In genomic region chr11:126772267-126772666, GRCh38 we compare ENCODE assay signal across 23 cellular contexts.
DNase-seq lines count a peak whose midpoint lies in the region; ATAC-seq, FAIRE-seq and TF ChIP-seq lines count a peak whose summit lies in the region.
"Had no signal": no experiment of that assay in that cellular context is flagged by ENCODE, and none has a peak within 500 bp of the region (broad histone marks: within the 10 kb centered on the region; RNA-seq: fewer than 3 reads in every experiment).

No MANE protein-coding gene starts in this region.

- no TSS peak for BruUV-seq in HepG2 (replicated peaks; lab: Mats Ljungman, UMichigan)

- H3K4me2 ChIP-seq in HepG2 (ENCODE audit: low read depth, low read length) = no peak overlapping the region
- H3K4me2 ChIP-seq: BLaER1, GM23338 had no signal

- peaks cover under 1 to 15% of the 10 kb centered on the region in 2 experiments; a peak in 3 of 5 replicates for H3K27me3 ChIP-seq in HepG2 (ENCODE audit: control insufficient read depth in 1 of 2, insufficient read depth in 2 of 2, low read length in 2 of 2)
- no peaks in the 10 kb centered on the region for H3K27me3 ChIP-seq in right lobe of liver
- H3K27me3 ChIP-seq: BLaER1 had no signal

- H3K79me2 ChIP-seq in HepG2 (ENCODE audit: insufficient read depth, low read length) = no peaks in the 10 kb centered on the region

- no peak overlapping the region for H3K4me3 ChIP-seq in HepG2 (replicated peaks in 1 of 3; ENCODE audit: insufficient read depth in 1 of 3, low read depth in 2 of 3, low read length in 3 of 3)
- no peak overlapping the region for H3K4me3 ChIP-seq in right lobe of liver
- H3K4me3 ChIP-seq: BLaER1, GM12878, GM23338, HAP-1 had no signal

- no peak overlapping the region for H3K9ac ChIP-seq in HepG2 (ENCODE audit: insufficient read depth, low read depth, low read length)
- H3K9ac ChIP-seq: BLaER1 had no signal

- intact Hi-C loops in HepG2 (cut with micrococcal nuclease; ENCODE audit: unreplicated experiment) (no loop called here), right lobe of liver (cut with DNase I) (no loop called here), head of caudate nucleus (cut with DNase I) (no loop called here), left colon (cut with DNase I, micrococcal nuclease) (no loop called here)

- no peaks in the 10 kb centered on the region for H4K20me1 ChIP-seq in HepG2 (ENCODE audit: insufficient read depth, low read length)
- H4K20me1 ChIP-seq: BLaER1 had no signal

- H3K36me3 ChIP-seq in HepG2 (replicated peaks in 1 of 2; ENCODE audit: control insufficient read depth in 1 of 2, insufficient read depth in 2 of 2, low read length in 2 of 2) (no peaks in the 10 kb centered on the region), right lobe of liver (no peaks in the 10 kb centered on the region)
- H3K36me3 ChIP-seq: BLaER1, HAP-1 had no signal

- CTCF ChIA-PET in HepG2 (lab: Yijun Ruan, JAX; ENCODE audit: low intra/inter-chr PET ratio, low total read pairs) = no interaction called here

- peaks cover 7% of the 10 kb centered on the region; the same call in 1 of the 2 replicates for H3K4me1 ChIP-seq in HepG2 (ENCODE audit: insufficient read depth, low read length)
- H3K4me1 ChIP-seq in right lobe of liver = no peaks in the 10 kb centered on the region
- H3K4me1 ChIP-seq: BLaER1, Caco-2, HAP-1 had no signal

- POLR2A ChIA-PET in HepG2 (lab: Yijun Ruan, JAX) = no interaction called here

- H3K27ac ChIP-seq in HepG2 (ENCODE audit: extremely low read length, insufficient read depth, low read length) (no peak overlapping the region), right lobe of liver (no peak overlapping the region)
- H3K27ac ChIP-seq: 22Rv1, BLaER1, C4-2B had no signal

- no peak overlapping the region for H2AFZ ChIP-seq in HepG2 (ENCODE audit: low read length)
- H2AFZ ChIP-seq: GM23338 had no signal

- DNase-seq in HepG2 (ENCODE audit: low spot score) (no peak), right lobe of liver (no peak), head of caudate nucleus (peak in 35 of 42 donors; percentile 15 to 79 (median 51)), putamen (ENCODE audit: low spot score) (peak; percentile 67), cortex of kidney (lab: John Stamatoyannopoulos, UW) (no peak), left colon (no peak)
- DNase-seq: Caco-2; CD4-positive, CD25-positive, alpha-beta regulatory T cell; CD8-positive, alpha-beta T cell; DMS153; DND-41; GDM1; HFFc6 had no signal

- WGBS in HepG2 (ENCODE audit: low lambda C conversion rate) = 3% methylated on average over 8 of the region's 8 CpGs
- 72% methylated on average over 8 of the region's 8 CpGs for WGBS in right lobe of liver (ENCODE audit: insufficient coverage, low coverage, low lambda C conversion rate, missing lambda C conversion rate)

- H3K9me3 ChIP-seq in HepG2 (ENCODE audit: low read length) = no peaks in the 10 kb centered on the region
- H3K9me3 ChIP-seq in right lobe of liver = no peaks in the 10 kb centered on the region
- H3K9me3 ChIP-seq: BLaER1, Caco-2, HAP-1 had no signal

- no peak for FAIRE-seq in HepG2 (lab: Jason Lieb, UNC)
- FAIRE-seq: A204.1, GM12878, GM19239, H54 had no signal

- in situ Hi-C loops in HepG2 (cut with HindIII; ENCODE audit: extremely low pct_ligation_motif_present, low pct_unique_long_range_greater_than_20kb) = no loop called here

- TF ChIP-seq CTCF in HepG2 (CRISPR knock-in tag; IDR thresholded peaks at IDR 0.05) (no peak), right lobe of liver (IDR thresholded peaks at IDR 0.05) (no peak)

- TF ChIP-seq EP300 in HepG2 (IDR thresholded peaks at IDR 0.05; ENCODE audit: low read depth in 2 of 2, low read length in 2 of 2) = no peak
- TF ChIP-seq EP300 in HepG2 (CRISPR knock-in tag; IDR thresholded peaks at IDR 0.05; ENCODE audit: borderline replicate concordance) = no peak

- TF ChIP-seq POLR2A in HepG2 (IDR thresholded peaks at IDR 0.05; ENCODE audit: insufficient read depth in 1 of 2, low read depth in 2 of 2, low read length in 2 of 2) (no peak), right lobe of liver (IDR thresholded peaks at IDR 0.05) (no peak)

- no peak for ATAC-seq in HepG2
- no peak for ATAC-seq in right lobe of liver
- no peak for ATAC-seq in HG03432 (IDR thresholded peaks at IDR 0.05; ENCODE audit: unreplicated experiment)
- no peak for ATAC-seq in left colon
- ATAC-seq: CD8-positive, alpha-beta T cell; GM12878; GM23338 had no signal

- TF ChIP-seq RAD21 in HepG2 (CRISPR knock-in tag; IDR thresholded peaks at IDR 0.05) = no peak

TF ChIP-seq in HepG2, 621 proteins besides CTCF, POLR2A, EP300 and RAD21:
- peak; percentile 77 for TF ChIP-seq MNT (IDR thresholded peaks at IDR 0.05)
- TF ChIP-seq BATF2 (CRISPR knock-in tag; IDR thresholded peaks at IDR 0.05) = no peak
- TF ChIP-seq ZNF816 (CRISPR knock-in tag; IDR thresholded peaks at IDR 0.05; ENCODE audit: borderline replicate concordance) = no peak
- TF ChIP-seq ZBTB26 (CRISPR knock-in tag; IDR thresholded peaks at IDR 0.05; ENCODE audit: borderline replicate concordance) = no peak
- TF ChIP-seq ZNF224 (CRISPR knock-in tag; IDR thresholded peaks at IDR 0.05) = no peak

Comparison
In these comparisons a context has a peak if more than half of its experiments do, and no peak if none do; other contexts are left out.
1. DNase-seq: peak in head of caudate nucleus (35 of 42) and putamen (single experiment); none in HepG2 (single experiment), right lobe of liver (0 of 3), cortex of kidney (single experiment) and left colon (0 of 2).